In genomic region chr4:27010334-27010940, GRCh38 we compare ENCODE assay signal across 9 cellular contexts.
DNase-seq lines count a peak whose midpoint lies in the region; ATAC-seq and TF ChIP-seq lines count a peak whose summit lies in the region.
"Had no signal": no experiment of that assay in that cellular context is flagged by ENCODE, and none has a peak within 500 bp of the region (broad histone marks: within the 10 kb centered on the region; RNA-seq: fewer than 3 reads in every experiment).

No MANE protein-coding gene starts in this region.

- H3K4me3 ChIP-seq in choroid plexus epithelial cell (ENCODE audit: low read depth, low read length) (no peak overlapping the region), lower lobe of right lung (no peak overlapping the region)

- H3K9me3 ChIP-seq in lower lobe of right lung: no peaks in the 10 kb centered on the region

- no peaks in the 10 kb centered on the region for H3K27me3 ChIP-seq in lower lobe of right lung (ENCODE audit: low read depth)

- H3K4me3 Mint-ChIP-seq in activated B cell treated with CpG ODN at 0.5 μM for 24 hours: no peak overlapping the region
- H3K4me3 Mint-ChIP-seq: stimulated activated naive CD8-positive, alpha-beta T cell treated with anti-CD3 and anti-CD28 coated beads, Interleukin-15, Interleukin-2, amounts not matched to agents 100 ng/mL and 50 ng/mL, for 24 hours had no signal

- H3K4me1 ChIP-seq in lower lobe of right lung: peaks cover 32% of the 10 kb centered on the region

- POLR2A ChIA-PET in activated B cell treated with CpG ODN at 0.5 μM for 24 hours (lab: Charles Lee): interaction anchor here (0.8 to 1.2 kb wide), 3 partner anchors 157 to 548 kb away, joined by 3 to 4 read pairs (median 3); no protein-coding TSS in a partner anchor

- no peak overlapping the region for H3K27ac ChIP-seq in 22Rv1
- no peak overlapping the region for H3K27ac ChIP-seq in lower lobe of right lung

- ATAC-seq in GM18498 (IDR thresholded peaks at IDR 0.05; ENCODE audit: unreplicated experiment): peak; percentile 88
- peak; percentile 54 for ATAC-seq in HG03025 (IDR thresholded peaks at IDR 0.05; ENCODE audit: low FRiP score, unreplicated experiment)
- ATAC-seq in activated B cell treated with CpG ODN at 0.5 μM for 24 hours (ENCODE audit: low read depth): peak; percentile 85
- ATAC-seq in lower lobe of right lung: peak; percentile 89 to 90

- DNase-seq in NCI-H2171 treated with DMSO at 0.1 percent for 48 hours (lab: John Stamatoyannopoulos, UW) (peak; percentile 46), activated B cell treated with CpG ODN at 0.5 μM for 24 hours (peak; percentile 31), choroid plexus epithelial cell (ENCODE audit: low read depth) (peak; percentile 89), lower lobe of right lung (peak; percentile 53)
- peak; percentile 34 for DNase-seq in stimulated activated CD8-positive, alpha-beta memory T cell treated with anti-CD3 and anti-CD28 coated beads, Interleukin-15, amount 100 ng/mL, for 1 hour (ENCODE audit: low read depth)

- no peaks in the 10 kb centered on the region for H3K27me3 Mint-ChIP-seq in activated B cell treated with CpG ODN at 0.5 μM for 24 hours
- H3K27me3 Mint-ChIP-seq: stimulated activated naive CD8-positive, alpha-beta T cell treated with anti-CD3 and anti-CD28 coated beads, Interleukin-15, Interleukin-2, amounts not matched to agents 100 ng/mL and 50 ng/mL, for 24 hours had no signal

- peak overlapping the region; percentile 80 for H3K27ac Mint-ChIP-seq in activated B cell treated with CpG ODN at 0.5 μM for 24 hours
- H3K27ac Mint-ChIP-seq: stimulated activated naive CD8-positive, alpha-beta T cell treated with anti-CD3 and anti-CD28 coated beads, Interleukin-15, Interleukin-2, amounts not matched to agents 100 ng/mL and 50 ng/mL, for 24 hours had no signal

- intact Hi-C loops in activated B cell treated with CpG ODN at 0.5 μM for 24 hours (cut with micrococcal nuclease) (loop anchor here (1.0 to 5.0 kb wide), 8 partner anchors 149 to 1022 kb away; no protein-coding TSS in a partner anchor), lower lobe of right lung (cut with DNase I) (no loop called here)

- CTCF ChIA-PET in activated B cell treated with CpG ODN at 0.5 μM for 24 hours (lab: Charles Lee): interaction anchor here (0.6 to 6.1 kb wide), 19 partner anchors 10 to 680 kb away, joined by 3 to 63 read pairs (median 4); no protein-coding TSS in a partner anchor

- TF ChIP-seq CTCF in 22Rv1 (IDR thresholded peaks at IDR 0.05): peak; percentile 90
- TF ChIP-seq CTCF in activated B cell treated with CpG ODN at 0.5 μM for 24 hours (IDR thresholded peaks at IDR 0.05): peak; percentile 95
- TF ChIP-seq CTCF in choroid plexus epithelial cell (conservative IDR thresholded peaks at IDR 0.05; ENCODE audit: low read depth, low read length): peak; percentile 88
- TF ChIP-seq CTCF in lower lobe of right lung (IDR thresholded peaks at IDR 0.05): peak; percentile 91

- H3K9me3 Mint-ChIP-seq in activated B cell treated with CpG ODN at 0.5 μM for 24 hours: no peaks in the 10 kb centered on the region
- H3K9me3 Mint-ChIP-seq: stimulated activated naive CD8-positive, alpha-beta T cell treated with anti-CD3 and anti-CD28 coated beads, Interleukin-15, Interleukin-2, amounts not matched to agents 100 ng/mL and 50 ng/mL, for 24 hours had no signal

- peaks cover 5% of the 10 kb centered on the region for H3K4me1 Mint-ChIP-seq in activated B cell treated with CpG ODN at 0.5 μM for 24 hours

- H3K36me3 Mint-ChIP-seq in activated B cell treated with CpG ODN at 0.5 μM for 24 hours (ENCODE audit: low read depth): peaks cover 42% of the 10 kb centered on the region

- H3K36me3 ChIP-seq in lower lobe of right lung: peaks cover 4% of the 10 kb centered on the region

Comparison
In these comparisons a context has a peak if more than half of its experiments do, and no peak if none do; other contexts are left out.
1. DNase-seq: peak in every context shown above with its lines; median percentile 89 in choroid plexus epithelial cell; 53 in lower lobe of right lung; 46 in NCI-H2171 treated with DMSO at 0.1 percent for 48 hours; 34 in stimulated activated CD8-positive, alpha-beta memory T cell treated with anti-CD3 and anti-CD28 coated beads, Interleukin-15, amount 100 ng/mL, for 1 hour; 31 in activated B cell treated with CpG ODN at 0.5 μM for 24 hours.